Comparison of ENCODE assay signal across 8 cellular contexts in genomic region chr4:185209031-185209851, GRCh38. TPM values are rescaled to one million over a fixed set of nuclear protein-coding genes. Genes with fewer than 3 reads are reported as not detected.
DNase-seq lines count a peak whose midpoint lies in the region; FAIRE-seq and TF ChIP-seq lines count a peak whose summit lies in the region.

Gene SNX25, plus strand, starts transcription at chr4:185209598. Its CDS starts 229 bp downstream, at chr4:185209827.

- TF ChIP-seq POLR2A in H54 (IDR thresholded peaks at IDR 0.05; ENCODE audit: low read depth, low read length) (peak; percentile 77), vagina (IDR thresholded peaks at IDR 0.05) (peak; percentile 68 to 89)

- peaks cover 48% of the 10 kb centered on the region for H3K79me2 ChIP-seq in MM.1S (ENCODE audit: low read length)

- no peak for FAIRE-seq in H54 (lab: Jason Lieb, UNC)

- intact Hi-C loops in vagina (cut with DNase I): loop anchor here (5.0 to 10.0 kb wide), 2 partner anchors 186 to 1702 kb away; partner anchors contain the start of genes ANKRD37, ING2 and LRP2BP

- peak within 1 kb of the TSS; percentile 98 for H3K4me2 ChIP-seq in MM.1S (ENCODE audit: low read depth, low read length)

- no peaks in the 10 kb centered on the region for H3K9me2 ChIP-seq in MM.1S (replicated peaks; ENCODE audit: insufficient read depth, low read length)

- peak within 1 kb of the TSS; percentile 99 for H3K4me3 ChIP-seq in GM08714 (ENCODE audit: low read length)
- H3K4me3 ChIP-seq in MM.1S (ENCODE audit: low read length): peak within 1 kb of the TSS; percentile 81
- peak within 1 kb of the TSS; percentile 72 to 79 for H3K4me3 ChIP-seq in right atrium auricular region
- H3K4me3 ChIP-seq in vagina: peak within 1 kb of the TSS; percentile 62 to 68

- H3K27me3 ChIP-seq in MM.1S (replicated peaks; ENCODE audit: insufficient read depth, low read length): no peaks in the 10 kb centered on the region
- H3K27me3 ChIP-seq in right atrium auricular region: no peaks in the 10 kb centered on the region
- H3K27me3 ChIP-seq in vagina: no peaks in the 10 kb centered on the region

- H3K9me3 ChIP-seq in MM.1S (replicated peaks; ENCODE audit: insufficient read depth, low read length): no peaks in the 10 kb centered on the region
- H3K9me3 ChIP-seq in right atrium auricular region: no peaks in the 10 kb centered on the region
- H3K9me3 ChIP-seq in vagina: no peaks in the 10 kb centered on the region

- DNase-seq in H54 (ENCODE audit: insufficient read length, low spot score) (peak; percentile 53), MM.1S (peak; percentile 88), T-helper 2 cell (peak; percentile 77 to 91 (median 81)), anterior cingulate cortex (lab: John Stamatoyannopoulos, UW) (peak in 57 of 58 donors; percentile 3 to 89 (median 79)), right atrium auricular region (ENCODE audit: low spot score) (peak; percentile 82), putamen (ENCODE audit: low spot score) (peak; percentile 85), vagina (ENCODE audit: extremely low spot score in 2 of 2) (no peak)

- H2AFZ ChIP-seq in MM.1S (ENCODE audit: low read length): peak within 1 kb of the TSS; percentile 83

- peaks cover 25% of the 10 kb centered on the region for H3K4me1 ChIP-seq in MM.1S (ENCODE audit: low read length)
- H3K4me1 ChIP-seq in right atrium auricular region: peaks cover 0 to 35% of the 10 kb centered on the region in 2 donors
- peaks cover 29% of the 10 kb centered on the region for H3K4me1 ChIP-seq in vagina

- peak within 1 kb of the TSS; percentile 59 for H3K9ac ChIP-seq in MM.1S (ENCODE audit: low read length)

- no peaks in the 10 kb centered on the region for H3K36me3 ChIP-seq in MM.1S (replicated peaks; ENCODE audit: insufficient read depth, low read length)
- no peaks in the 10 kb centered on the region for H3K36me3 ChIP-seq in right atrium auricular region
- H3K36me3 ChIP-seq in vagina: no peaks in the 10 kb centered on the region

- TF ChIP-seq CTCF in MM.1S (IDR thresholded peaks at IDR 0.05; ENCODE audit: low read length) (no peak), right atrium auricular region (IDR thresholded peaks at IDR 0.05) (peak in 1 of 2 donors; percentile 34), vagina (IDR thresholded peaks at IDR 0.05) (no peak)

- H3F3A ChIP-seq in MM.1S (ENCODE audit: insufficient read depth, low read length): peaks cover 14% of the 10 kb centered on the region

- peak within 1 kb of the TSS; percentile 47; the same call in 1 of the 2 replicates for H3K27ac ChIP-seq in MM.1S (ENCODE audit: low read length)
- peak within 1 kb of the TSS; percentile 88 to 91 for H3K27ac ChIP-seq in right atrium auricular region
- H3K27ac ChIP-seq in vagina: peak within 1 kb of the TSS; percentile 89

- H4K20me1 ChIP-seq in MM.1S (ENCODE audit: insufficient read depth, low read length): 0 out of 2 replicates have a peak, but pooled peaks cover 8% of the 10 kb centered on the region

RNA-seq across cellular contexts. Expression of gene SNX25, which starts in this region (rescaled TPM):
- total RNA-seq in right atrium auricular region (10 to 100 TPM; 13.2 to 16.8 TPM), vagina (13.0 TPM)

Comparison
In these comparisons a context has a peak if more than half of its experiments do, and no peak if none do; other contexts are left out.
1. DNase-seq: peak in H54 (single experiment), MM.1S (single experiment), T-helper 2 cell (5 of 5), anterior cingulate cortex (57 of 58), right atrium auricular region (single experiment) and putamen (single experiment); none in vagina (0 of 2).
2. Peak in every context shown above with its lines, with median percentiles within 50 percentile points of each other: H3K4me3 ChIP-seq and H3K27ac ChIP-seq.